In the genomic region with DNA sequence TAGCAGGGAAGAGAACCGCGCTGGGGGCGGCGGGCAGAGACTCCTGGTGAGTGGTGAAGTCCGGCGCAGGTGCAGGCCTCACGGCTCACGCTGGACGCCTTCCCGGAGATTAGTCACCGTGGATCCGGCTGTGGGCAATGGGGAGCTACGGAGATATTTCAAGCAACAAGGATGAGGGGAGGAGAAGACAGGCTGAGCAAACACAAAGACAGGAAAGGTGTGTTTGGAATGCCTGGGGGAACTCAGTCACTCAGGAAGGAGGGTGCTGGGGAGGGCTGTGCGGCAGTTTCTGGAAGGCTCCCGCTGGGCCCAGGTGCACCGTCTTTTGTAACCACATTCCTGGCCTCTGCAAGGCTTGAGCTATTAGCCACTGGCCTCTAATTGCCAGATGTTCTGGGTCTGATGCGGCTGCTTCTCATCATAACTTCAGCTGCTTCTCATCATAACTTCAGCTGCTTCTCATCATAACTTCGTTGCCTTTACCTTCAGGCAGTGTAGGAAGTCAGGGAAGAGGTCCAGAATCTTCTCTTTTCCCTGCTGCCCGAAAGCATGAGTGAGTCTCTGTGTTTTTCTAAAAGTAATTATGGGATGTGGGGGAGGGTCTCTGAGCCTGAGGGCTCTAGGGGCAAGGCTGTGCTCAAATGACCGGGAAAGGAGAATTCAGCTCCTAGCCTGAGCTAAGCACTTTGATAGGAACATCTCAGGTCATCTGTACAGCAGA, we compare ENCODE assay signal across 11 cellular contexts.
DNase-seq lines count a peak whose midpoint lies in the region; ATAC-seq and TF ChIP-seq lines count a peak whose summit lies in the region.
"Had no signal": no experiment of that assay in that cellular context is flagged by ENCODE, and none has a peak within 500 bp of the region (broad histone marks: within the 10 kb centered on the region; RNA-seq: fewer than 3 reads in every experiment).

No MANE protein-coding gene starts in this region.

- intact Hi-C loops in natural killer cell (cut with micrococcal nuclease) (no loop called here), right lobe of liver (cut with DNase I) (no loop called here)

- H3K4me1 ChIP-seq in right lobe of liver, result no peaks in the 10 kb centered on the region

- no peaks in the 10 kb centered on the region for H3K27me3 ChIP-seq in right lobe of liver

- no peaks in the 10 kb centered on the region for H3K9me3 Mint-ChIP-seq in natural killer cell treated with Interleukin-12 subunit alpha and Interleukin-12 subunit beta and Interleukin-15 and Interleukin-18, amount 100 ng/mL, for 72 hours
- H3K9me3 Mint-ChIP-seq in natural killer cell, result no peaks in the 10 kb centered on the region
- H3K9me3 Mint-ChIP-seq: immature natural killer cell had no signal

- H3K27ac Mint-ChIP-seq in natural killer cell treated with Interleukin-12 subunit alpha and Interleukin-12 subunit beta and Interleukin-15 and Interleukin-18, amount 100 ng/mL, for 72 hours, result no peak overlapping the region
- no peak overlapping the region for H3K27ac Mint-ChIP-seq in natural killer cell
- H3K27ac Mint-ChIP-seq: B cell, immature natural killer cell had no signal

- H3K4me1 Mint-ChIP-seq in natural killer cell treated with Interleukin-12 subunit alpha and Interleukin-12 subunit beta and Interleukin-15 and Interleukin-18, amount 100 ng/mL, for 72 hours (ENCODE audit: low read depth in 2 of 2), result no peaks in the 10 kb centered on the region
- H3K4me1 Mint-ChIP-seq in natural killer cell, result no peaks in the 10 kb centered on the region
- H3K4me1 Mint-ChIP-seq: B cell, immature natural killer cell had no signal

- H3K4me3 ChIP-seq in right lobe of liver, result no peak overlapping the region

- TF ChIP-seq POLR2A in right lobe of liver (IDR thresholded peaks at IDR 0.05), result no peak

- H3K9me3 ChIP-seq in right lobe of liver, result no peaks in the 10 kb centered on the region

- peaks cover 7 to 10% of the 10 kb centered on the region in 2 donors for H3K27me3 Mint-ChIP-seq in natural killer cell treated with Interleukin-12 subunit alpha and Interleukin-12 subunit beta and Interleukin-15 and Interleukin-18, amount 100 ng/mL, for 72 hours
- H3K27me3 Mint-ChIP-seq in natural killer cell (ENCODE audit: low read depth in 2 of 2), result no peaks in the 10 kb centered on the region

- H3K4me3 Mint-ChIP-seq in natural killer cell treated with Interleukin-12 subunit alpha and Interleukin-12 subunit beta and Interleukin-15 and Interleukin-18, amount 100 ng/mL, for 72 hours, result no peak overlapping the region
- H3K4me3 Mint-ChIP-seq in natural killer cell, result no peak overlapping the region
- H3K4me3 Mint-ChIP-seq: B cell, immature natural killer cell had no signal

- TF ChIP-seq CTCF in natural killer cell (IDR thresholded peaks at IDR 0.05) (no peak), right lobe of liver (IDR thresholded peaks at IDR 0.05) (no peak)

- WGBS in right lobe of liver (ENCODE audit: insufficient coverage, low coverage, low lambda C conversion rate, missing lambda C conversion rate), result 34% methylated on average over 6 of the region's 20 CpGs

- H3K36me3 Mint-ChIP-seq in natural killer cell treated with Interleukin-12 subunit alpha and Interleukin-12 subunit beta and Interleukin-15 and Interleukin-18, amount 100 ng/mL, for 72 hours, result no peaks in the 10 kb centered on the region
- H3K36me3 Mint-ChIP-seq in natural killer cell, result no peaks in the 10 kb centered on the region
- H3K36me3 Mint-ChIP-seq: immature natural killer cell had no signal

- H3K36me3 ChIP-seq in right lobe of liver, result no peaks in the 10 kb centered on the region

- H3K27ac ChIP-seq in right lobe of liver, result no peak overlapping the region

- DNase-seq in natural killer cell treated with Interleukin-12 subunit alpha and Interleukin-12 subunit beta and Interleukin-15 and Interleukin-18, amount 100 ng/mL, for 72 hours (ENCODE audit: low spot score), result peak; percentile 13
- DNase-seq in natural killer cell (no peak), dermis blood vessel endothelial cell (peak; percentile 96), right lobe of liver (no peak), NCI-H345 treated with DMSO at 0.1 percent for 48 hours (lab: John Stamatoyannopoulos, UW; ENCODE audit: unreplicated experiment) (no peak), NCI-H524 (lab: John Stamatoyannopoulos, UW) (no peak)
- DNase-seq in activated effector memory CD4-positive, alpha-beta T cell treated with Interleukin-2 at 50 U/mL for 16 hours, result no peak
- DNase-seq: immature natural killer cell, NCI-H748 treated with DMSO at 0.1 percent for 48 hours had no signal

- no peak for ATAC-seq in natural killer cell treated with Interleukin-12 subunit alpha and Interleukin-12 subunit beta and Interleukin-15 and Interleukin-18, amount 100 ng/mL, for 72 hours
- ATAC-seq in natural killer cell (no peak), right lobe of liver (peak in 3 of 4 donors; percentile 20 to 53 (median 34)), HG02852 (IDR thresholded peaks at IDR 0.05; ENCODE audit: unreplicated experiment) (no peak)

Comparison
In these comparisons a context has a peak if more than half of its experiments do, and no peak if none do; other contexts are left out.
1. DNase-seq: peak in natural killer cell treated with Interleukin-12 subunit alpha and Interleukin-12 subunit beta and Interleukin-15 and Interleukin-18, amount 100 ng/mL, for 72 hours (single experiment) and dermis blood vessel endothelial cell (single experiment); none in natural killer cell (single experiment), right lobe of liver (0 of 3), NCI-H345 treated with DMSO at 0.1 percent for 48 hours (single experiment), NCI-H524 (0 of 2) and activated effector memory CD4-positive, alpha-beta T cell treated with Interleukin-2 at 50 U/mL for 16 hours (single experiment).
2. ATAC-seq: peak in right lobe of liver (3 of 4); none in natural killer cell treated with Interleukin-12 subunit alpha and Interleukin-12 subunit beta and Interleukin-15 and Interleukin-18, amount 100 ng/mL, for 72 hours (0 of 2), natural killer cell (0 of 3) and HG02852 (single experiment).